Comparison of ENCODE assay signal across 10 cellular contexts in genomic region chr7:76108540-76109233, GRCh38.
A peak's percentile ranks its signal among the peaks of the same experiment; 100 is the strongest.
DNase-seq lines count a peak whose midpoint lies in the region; ATAC-seq and TF ChIP-seq lines count a peak whose summit lies in the region.
"Had no signal": no experiment of that assay in that cellular context is flagged by ENCODE, and none has a peak within 500 bp of the region (broad histone marks: within the 10 kb centered on the region; RNA-seq: fewer than 3 reads in every experiment).

No MANE protein-coding gene starts in this region.

- no peak overlapping the region for H3K27ac ChIP-seq in mesendoderm (ENCODE audit: low read depth, low read length)
- H3K27ac ChIP-seq: uterus had no signal

- no peaks in the 10 kb centered on the region for H3K4me1 ChIP-seq in mesendoderm (ENCODE audit: control insufficient read depth, low read depth, low read length)
- H3K4me1 ChIP-seq: uterus had no signal

- no peak overlapping the region for H3K56ac ChIP-seq in mesendoderm (ENCODE audit: low read length)

- peaks cover 2% of the 10 kb centered on the region for H3K4me1 Mint-ChIP-seq in activated T-cell treated with anti-CD3 and anti-CD28 coated beads, Interleukin-2, amount 50 U/mL, for 24 hours (ENCODE audit: low read depth)
- no peaks in the 10 kb centered on the region for H3K4me1 Mint-ChIP-seq in activated CD8-positive, alpha-beta memory T cell treated with anti-CD3 and anti-CD28 coated beads, Interleukin-2, amount 10 ng/mL, durations not matched to agents 7 days and 5 days

- H4K8ac ChIP-seq in mesendoderm (ENCODE audit: low read depth, low read length): no peak overlapping the region

- no peak overlapping the region for H2BK120ac ChIP-seq in mesendoderm (ENCODE audit: low read depth, low read length)

- ATAC-seq in GM19463 (IDR thresholded peaks at IDR 0.05; ENCODE audit: unreplicated experiment): no peak
- no peak for ATAC-seq in activated CD8-positive, alpha-beta memory T cell treated with anti-CD3 and anti-CD28 coated beads, Interleukin-2, amount 10 ng/mL, durations not matched to agents 7 days and 5 days

- no CpG with 5 or more reads among the region's 11 CpGs for WGBS in mesendoderm (ENCODE audit: extremely low coverage, insufficient coverage, low lambda C conversion rate)

- no peak overlapping the region for H3K4me2 ChIP-seq in mesendoderm (ENCODE audit: low read length)

- no peaks in the 10 kb centered on the region for H3K9me3 Mint-ChIP-seq in activated T-cell treated with anti-CD3 and anti-CD28 coated beads, Interleukin-2, amount 50 U/mL, for 24 hours
- H3K9me3 Mint-ChIP-seq in activated CD8-positive, alpha-beta memory T cell treated with anti-CD3 and anti-CD28 coated beads, Interleukin-2, amount 10 ng/mL, durations not matched to agents 7 days and 5 days (ENCODE audit: low read depth): no peaks in the 10 kb centered on the region

- H2BK5ac ChIP-seq in mesendoderm (ENCODE audit: low read length): no peak overlapping the region

- no peak overlapping the region for H3K4ac ChIP-seq in mesendoderm (ENCODE audit: low read depth, low read length)

- no peaks in the 10 kb centered on the region for H3K79me1 ChIP-seq in mesendoderm (ENCODE audit: low read length)

- H3K18ac ChIP-seq in mesendoderm (ENCODE audit: low read length): no peak overlapping the region

- no peak overlapping the region for H2AK5ac ChIP-seq in mesendoderm (ENCODE audit: low read length)

- TF ChIP-seq CTCF in choroid plexus epithelial cell (conservative IDR thresholded peaks at IDR 0.05; ENCODE audit: low read depth, low read length): no peak
- no peak for TF ChIP-seq CTCF in GM10248 (IDR thresholded peaks at IDR 0.05; ENCODE audit: control extremely low read depth, extremely low read depth, low read depth, missing control alignments)

- H3K23ac ChIP-seq in mesendoderm (ENCODE audit: low read length): no peak overlapping the region

- H3K27me3 Mint-ChIP-seq in activated T-cell treated with anti-CD3 and anti-CD28 coated beads, Interleukin-2, amount 50 U/mL, for 24 hours: no peaks in the 10 kb centered on the region
- H3K27me3 Mint-ChIP-seq in activated CD8-positive, alpha-beta memory T cell treated with anti-CD3 and anti-CD28 coated beads, Interleukin-2, amount 10 ng/mL, durations not matched to agents 7 days and 5 days: no peaks in the 10 kb centered on the region

- H3K4me3 ChIP-seq in choroid plexus epithelial cell (ENCODE audit: low read depth, low read length) (no peak overlapping the region), mesendoderm (ENCODE audit: low read length) (no peak overlapping the region)
- H3K4me3 ChIP-seq: uterus had no signal

- H3K36me3 ChIP-seq in mesendoderm (ENCODE audit: control insufficient read depth, insufficient read depth, low read length): no peaks in the 10 kb centered on the region
- H3K36me3 ChIP-seq: uterus had no signal

- POLR2A ChIA-PET in GM10248 (lab: Yijun Ruan, JAX): no interaction called here

- peak; percentile 52 for DNase-seq in COR-L47 (lab: John Stamatoyannopoulos, UW)
- DNase-seq in NCI-H2029 treated with DMSO at 0.1 percent for 48 hours (lab: John Stamatoyannopoulos, UW): peak; percentile 32
- peak; percentile 56 for DNase-seq in choroid plexus epithelial cell (ENCODE audit: low read depth)
- peak; percentile 4 for DNase-seq in mesendoderm
- DNase-seq in activated T-cell treated with anti-CD3 and anti-CD28 coated beads, Interleukin-2, amount 50 U/mL, for 24 hours: no peak
- no peak for DNase-seq in GM10248 (ENCODE audit: extremely low spot score)
- no peak for DNase-seq in activated CD8-positive, alpha-beta memory T cell treated with anti-CD3 and anti-CD28 coated beads, Interleukin-2, amount 10 ng/mL, durations not matched to agents 7 days and 5 days
- DNase-seq: activated effector memory CD4-positive, alpha-beta T cell treated with Interleukin-2 at 50 U/mL for 16 hours had no signal

- H3K27me3 ChIP-seq in mesendoderm (ENCODE audit: insufficient read depth, low read length, poor library complexity): no peaks in the 10 kb centered on the region
- H3K27me3 ChIP-seq: uterus had no signal

- no peaks in the 10 kb centered on the region for H3K36me3 Mint-ChIP-seq in activated T-cell treated with anti-CD3 and anti-CD28 coated beads, Interleukin-2, amount 50 U/mL, for 24 hours (ENCODE audit: low read depth)
- no peaks in the 10 kb centered on the region for H3K36me3 Mint-ChIP-seq in activated CD8-positive, alpha-beta memory T cell treated with anti-CD3 and anti-CD28 coated beads, Interleukin-2, amount 10 ng/mL, durations not matched to agents 7 days and 5 days

- no peak overlapping the region for H3K9ac ChIP-seq in mesendoderm (ENCODE audit: low read length)

- H3K27ac Mint-ChIP-seq in activated T-cell treated with anti-CD3 and anti-CD28 coated beads, Interleukin-2, amount 50 U/mL, for 24 hours: no peak overlapping the region
- no peak overlapping the region for H3K27ac Mint-ChIP-seq in activated CD8-positive, alpha-beta memory T cell treated with anti-CD3 and anti-CD28 coated beads, Interleukin-2, amount 10 ng/mL, durations not matched to agents 7 days and 5 days

- H3K4me3 Mint-ChIP-seq in activated T-cell treated with anti-CD3 and anti-CD28 coated beads, Interleukin-2, amount 50 U/mL, for 24 hours: no peak overlapping the region
- no peak overlapping the region for H3K4me3 Mint-ChIP-seq in activated CD8-positive, alpha-beta memory T cell treated with anti-CD3 and anti-CD28 coated beads, Interleukin-2, amount 10 ng/mL, durations not matched to agents 7 days and 5 days

- H2BK15ac ChIP-seq in mesendoderm (replicated peaks; ENCODE audit: low read depth): no peak overlapping the region

- CTCF ChIA-PET in GM10248 (lab: Yijun Ruan, JAX): no interaction called here
- CTCF ChIA-PET in activated CD8-positive, alpha-beta memory T cell treated with anti-CD3 and anti-CD28 coated beads, Interleukin-2, amount 10 ng/mL, durations not matched to agents 7 days and 5 days (lab: Charles Lee): interaction anchor here (1.5 kb wide), 1 partner anchor 70 kb away, joined by 3 read pairs; no protein-coding TSS in a partner anchor

- H4K5ac ChIP-seq in mesendoderm (ENCODE audit: low read length): no peak overlapping the region

- H3K79me2 ChIP-seq in mesendoderm (ENCODE audit: control insufficient read depth, insufficient read depth, low read length): no peaks in the 10 kb centered on the region

Comparison
In these comparisons a context has a peak if more than half of its experiments do, and no peak if none do; other contexts are left out.
1. DNase-seq: peak in COR-L47 (single experiment), NCI-H2029 treated with DMSO at 0.1 percent for 48 hours (single experiment), choroid plexus epithelial cell (single experiment) and mesendoderm (single experiment); none in activated T-cell treated with anti-CD3 and anti-CD28 coated beads, Interleukin-2, amount 50 U/mL, for 24 hours (single experiment), GM10248 (single experiment) and activated CD8-positive, alpha-beta memory T cell treated with anti-CD3 and anti-CD28 coated beads, Interleukin-2, amount 10 ng/mL, durations not matched to agents 7 days and 5 days (single experiment).